ENCODE assay signal across 8 cellular contexts in the genomic region with DNA sequence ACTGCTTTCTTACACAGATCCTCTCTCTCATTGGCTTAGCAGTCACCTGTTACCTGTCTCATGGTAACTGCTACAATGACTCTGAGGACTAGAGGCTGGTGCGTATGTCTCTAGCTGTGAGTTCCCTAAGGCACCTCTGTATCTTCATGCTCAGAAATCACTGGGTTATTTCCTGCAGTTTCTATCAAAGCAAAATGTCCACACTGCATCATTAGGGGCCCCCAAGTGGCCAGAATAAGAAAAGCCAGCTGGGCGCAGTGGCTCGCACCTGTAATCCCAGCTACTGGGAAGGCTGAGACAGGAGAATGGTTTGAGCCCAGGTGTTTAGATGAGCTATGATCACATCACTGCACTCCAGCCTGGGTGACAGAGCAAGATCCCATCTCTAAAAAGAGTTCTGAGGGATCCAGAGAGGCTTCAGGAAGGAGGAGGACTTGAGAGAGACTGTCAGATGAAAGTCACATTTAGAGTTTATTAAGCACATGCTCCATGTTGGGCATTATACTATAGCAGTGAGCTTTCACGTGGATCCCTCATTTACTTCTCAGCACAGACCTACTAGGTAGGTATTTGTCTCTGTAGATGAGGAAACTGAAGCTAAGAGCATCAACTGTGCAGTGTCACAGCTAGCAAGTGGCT. TPM values are rescaled to one million over a fixed set of nuclear protein-coding genes. Genes with fewer than 3 reads are reported as not detected.
A peak's percentile ranks its signal among the peaks of the same experiment; 100 is the strongest.
DNase-seq lines count a peak whose midpoint lies in the region; TF ChIP-seq lines count a peak whose summit lies in the region.

No MANE protein-coding gene starts in this region.

- no TSS peak for BruUV-seq in A673 (replicated peaks; lab: Mats Ljungman, UMichigan)

- TF ChIP-seq CTCF in A673 (conservative IDR thresholded peaks at IDR 0.05; ENCODE audit: low read depth, low read length) (peak; percentile 77), suprapubic skin (IDR thresholded peaks at IDR 0.05) (peak; percentile 41 to 56)

- DNase-seq in A673 (ENCODE audit: low spot score): peak; percentile 57
- peak; percentile 53 for DNase-seq in EL
- DNase-seq in NCI-H2081 treated with DMSO at 0.1 percent for 48 hours (lab: John Stamatoyannopoulos, UW): peak; percentile 17
- DNase-seq in activated CD4-positive, alpha-beta memory T cell treated with anti-CD3 and anti-CD28 coated beads for 36 hours: peak; percentile 45
- peak; percentile 54 for DNase-seq in iris pigment epithelial cell (ENCODE audit: low read depth)
- no peak for DNase-seq in suprapubic skin (ENCODE audit: low spot score in 2 of 2)
- DNase-seq in HEK293T (ENCODE audit: extremely low spot score): no peak
- no peak for DNase-seq in stimulated activated CD4-positive, alpha-beta T cell treated with anti-CD3 and anti-CD28 coated beads, Interleukin-2, amount 100 ng/mL, for 48 hours

- peaks cover 27% of the 10 kb centered on the region for H3K4me1 Mint-ChIP-seq in activated CD4-positive, alpha-beta memory T cell treated with anti-CD3 and anti-CD28 coated beads for 36 hours (ENCODE audit: low read depth)

- H3K36me3 ChIP-seq in A673 (ENCODE audit: insufficient read depth, low read length, poor library complexity, severe bottlenecking): peaks cover 3% of the 10 kb centered on the region
- H3K36me3 ChIP-seq in suprapubic skin: peaks cover 10% of the 10 kb centered on the region

- no peaks in the 10 kb centered on the region for H3K36me3 Mint-ChIP-seq in activated CD4-positive, alpha-beta memory T cell treated with anti-CD3 and anti-CD28 coated beads for 36 hours

- H3K27ac Mint-ChIP-seq in activated CD4-positive, alpha-beta memory T cell treated with anti-CD3 and anti-CD28 coated beads for 36 hours: no peak overlapping the region

- 10% methylated on average over 4 of the region's 4 CpGs for WGBS in suprapubic skin

- POLR2A ChIA-PET in A673 (lab: Charles Lee; ENCODE audit: low non-redundant PET) (no interaction called here), HEK293T (lab: Yijun Ruan, JAX) (interaction anchor here (1.0 to 2.0 kb wide), 3 partner anchors 19 to 34 kb away, joined by 6 to 10 read pairs (median 9); no protein-coding TSS in a partner anchor)
- POLR2A ChIA-PET in activated CD4-positive, alpha-beta memory T cell treated with anti-CD3 and anti-CD28 coated beads for 36 hours (lab: Charles Lee): interaction anchor here (0.6 to 0.9 kb wide), 3 partner anchors 19 to 109 kb away, joined by 3 to 6 read pairs (median 3); no protein-coding TSS in a partner anchor

- intact Hi-C loops in A673 (cut with micrococcal nuclease; ENCODE audit: unreplicated experiment): loop anchor here (2.0 kb wide), 3 partner anchors 145 to 303 kb away; no protein-coding TSS in a partner anchor
- intact Hi-C loops in activated CD4-positive, alpha-beta memory T cell treated with anti-CD3 and anti-CD28 coated beads for 36 hours (cut with micrococcal nuclease): loop anchor here (5.0 kb wide), 3 partner anchors 150 to 325 kb away; a partner anchor contains a TSS

- H3K4me1 ChIP-seq in A673 (ENCODE audit: insufficient read depth, low read length, poor library complexity, severe bottlenecking) (peaks cover 6% of the 10 kb centered on the region), suprapubic skin (peaks cover 24% of the 10 kb centered on the region)

- H3K27me3 ChIP-seq in A673 (replicated peaks; ENCODE audit: insufficient read depth, low read depth, low read length, poor library complexity): no peaks in the 10 kb centered on the region
- no peaks in the 10 kb centered on the region for H3K27me3 ChIP-seq in suprapubic skin

- H3K4me3 ChIP-seq in A673 (ENCODE audit: low read depth, low read length, poor library complexity, severe bottlenecking) (no peak overlapping the region), suprapubic skin (no peak overlapping the region)

- CTCF ChIA-PET in A673 (lab: Charles Lee): interaction anchor here (0.6 to 2.7 kb wide), 10 partner anchors 8 to 336 kb away, joined by 3 to 33 read pairs (median 4); a partner anchor contains a TSS
- CTCF ChIA-PET in activated CD4-positive, alpha-beta memory T cell treated with anti-CD3 and anti-CD28 coated beads for 36 hours (lab: Charles Lee): interaction anchor here (0.5 to 10.3 kb wide), 20 partner anchors 9 to 263 kb away, joined by 3 to 267 read pairs (median 4); a partner anchor contains a TSS
- CTCF ChIA-PET in HEK293T (lab: Yijun Ruan, JAX): interaction anchor here (0.6 to 3.3 kb wide), 17 partner anchors 11 to 372 kb away, joined by 3 to 65 read pairs (median 5); a partner anchor contains a TSS

- TF ChIP-seq EP300 in suprapubic skin (IDR thresholded peaks at IDR 0.05): no peak

- H3K27me3 Mint-ChIP-seq in activated CD4-positive, alpha-beta memory T cell treated with anti-CD3 and anti-CD28 coated beads for 36 hours: no peaks in the 10 kb centered on the region

- H3K9me3 ChIP-seq in A673 (ENCODE audit: low read depth, low read length, poor library complexity, severe bottlenecking) (no peaks in the 10 kb centered on the region), suprapubic skin (no peaks in the 10 kb centered on the region)

- no peaks in the 10 kb centered on the region for H3K9me3 Mint-ChIP-seq in activated CD4-positive, alpha-beta memory T cell treated with anti-CD3 and anti-CD28 coated beads for 36 hours

- no peak overlapping the region for H3K4me3 Mint-ChIP-seq in activated CD4-positive, alpha-beta memory T cell treated with anti-CD3 and anti-CD28 coated beads for 36 hours

- no peak overlapping the region for H3K27ac ChIP-seq in A673 (ENCODE audit: low read depth, low read length, poor library complexity, severe bottlenecking)
- H3K27ac ChIP-seq in suprapubic skin: no peak overlapping the region

- TF ChIP-seq POLR2A in suprapubic skin (IDR thresholded peaks at IDR 0.05): no peak

TF ChIP-seq in HEK293T, 16 proteins besides CTCF, POLR2A, EP300 and RAD21:
- TF ChIP-seq FOXA1 (IDR thresholded peaks at IDR 0.05) (no peak), SUZ12 (IDR thresholded peaks at IDR 0.05) (no peak), LEF1 (IDR thresholded peaks at IDR 0.05; ENCODE audit: borderline replicate concordance) (no peak), L3MBTL2 (conservative IDR thresholded peaks at IDR 0.05) (no peak), CTBP1 (IDR thresholded peaks at IDR 0.05; ENCODE audit: borderline replicate concordance) (no peak), NFRKB (IDR thresholded peaks at IDR 0.05) (no peak), FOXK2 (IDR thresholded peaks at IDR 0.05) (no peak), ARNT (IDR thresholded peaks at IDR 0.05) (no peak), SP1 (IDR thresholded peaks at IDR 0.05) (no peak)
- TF ChIP-seq, protein P1, sequence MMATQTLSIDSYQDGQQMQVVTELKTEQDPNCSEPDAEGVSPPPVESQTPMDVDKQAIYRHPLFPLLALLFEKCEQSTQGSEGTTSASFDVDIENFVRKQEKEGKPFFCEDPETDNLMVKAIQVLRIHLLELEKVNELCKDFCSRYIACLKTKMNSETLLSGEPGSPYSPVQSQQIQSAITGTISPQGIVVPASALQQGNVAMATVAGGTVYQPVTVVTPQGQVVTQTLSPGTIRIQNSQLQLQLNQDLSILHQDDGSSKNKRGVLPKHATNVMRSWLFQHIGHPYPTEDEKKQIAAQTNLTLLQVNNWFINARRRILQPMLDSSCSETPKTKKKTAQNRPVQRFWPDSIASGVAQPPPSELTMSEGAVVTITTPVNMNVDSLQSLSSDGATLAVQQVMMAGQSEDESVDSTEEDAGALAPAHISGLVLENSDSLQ (IDR thresholded peaks at IDR 0.05): no peak

RNA-seq across cellular contexts. Expression of a gene that starts 2.3 kb away (rescaled TPM):
- 21.9 and 23.8 TPM in 2 replicates for total RNA-seq in A673 (2021)
- 1 to 10 TPM; 7.8 to 8.8 TPM for total RNA-seq in activated CD4-positive, alpha-beta memory T cell treated with anti-CD3 and anti-CD28 coated beads for 36 hours
- 10 to 100 TPM; 15.0 to 24.9 (median 19.7) TPM for total RNA-seq in suprapubic skin

RNA-seq across cellular contexts. Expression of a gene that starts 17.9 kb away (rescaled TPM):
- total RNA-seq in A673 (2021) (1.6 TPM in 2 replicates), suprapubic skin (10 to 100 TPM; 46.9 to 96.3 (median 79.7) TPM)
- under 1 TPM; 0.29 to 0.53 TPM for total RNA-seq in activated CD4-positive, alpha-beta memory T cell treated with anti-CD3 and anti-CD28 coated beads for 36 hours

RNA-seq across cellular contexts. Expression of a gene that starts 37.2 kb away (rescaled TPM):
- total RNA-seq in A673 (2021) (0.11 and 0.15 TPM in 2 replicates), suprapubic skin (1 to 10 TPM in 3 of 4 donors, under 1 TPM in 1; 0.47 to 5.3 (median 2.6) TPM)
- not detected for total RNA-seq in activated CD4-positive, alpha-beta memory T cell treated with anti-CD3 and anti-CD28 coated beads for 36 hours

RNA-seq across cellular contexts. Expression of a gene that starts 48.1 kb away (rescaled TPM):
- total RNA-seq in A673 (2021) (1.9 and 3.3 TPM in 2 replicates), suprapubic skin (100 to 1,000 TPM; 303 to 430 (median 372) TPM)
- 10 to 100 TPM; 11.3 to 13.1 TPM for total RNA-seq in activated CD4-positive, alpha-beta memory T cell treated with anti-CD3 and anti-CD28 coated beads for 36 hours

Comparison
In these comparisons a context has a peak if more than half of its experiments do, and no peak if none do; other contexts are left out.
1. DNase-seq: peak in A673 (single experiment), EL (single experiment), NCI-H2081 treated with DMSO at 0.1 percent for 48 hours (single experiment), activated CD4-positive, alpha-beta memory T cell treated with anti-CD3 and anti-CD28 coated beads for 36 hours (single experiment) and iris pigment epithelial cell (single experiment); none in suprapubic skin (0 of 2), HEK293T (single experiment) and stimulated activated CD4-positive, alpha-beta T cell treated with anti-CD3 and anti-CD28 coated beads, Interleukin-2, amount 100 ng/mL, for 48 hours (0 of 2).
2. RNA of a gene that starts 17.9 kb away (total RNA-seq): 46.9 to 96.3 TPM in suprapubic skin; 1.6 TPM in A673 and 0.29 to 0.53 TPM in activated CD4-positive, alpha-beta memory T cell treated with anti-CD3 and anti-CD28 coated beads for 36 hours; every median in the first group is over 10 times any median in the second.